ENCODE assay signal across 10 cellular contexts in genomic region chr20:33333616-33334015, GRCh38. TPM values are rescaled to one million over a fixed set of nuclear protein-coding genes. Genes with fewer than 3 reads are reported as not detected.
"Had no signal": no experiment of that assay in that cellular context is flagged by ENCODE, and none has a peak within 500 bp of the region (broad histone marks: within the 10 kb centered on the region; RNA-seq: fewer than 3 reads in every experiment).

No MANE protein-coding gene starts in this region.

- H3K27ac ChIP-seq: HL-60 had no signal

- H3K4me1 ChIP-seq: HAP-1 had no signal

- H3K27ac Mint-ChIP-seq: GM23338, HFFc6, IgD-negative memory B cell had no signal

- H3K36me3 ChIP-seq: HAP-1 had no signal

- H3K9me3 ChIP-seq: HAP-1 had no signal

- H3K9me3 Mint-ChIP-seq: GM23338, HFFc6 had no signal

- H2AFZ ChIP-seq: GM23338 had no signal

- ATAC-seq: GM23338, HCT116 had no signal

- DNase-seq: H7, HFFc6, KBM-7 had no signal

- H3K4me3 Mint-ChIP-seq: GM23338, HFFc6, IgD-negative memory B cell had no signal

- H3K4me3 ChIP-seq: GM23338, HAP-1 had no signal

- H3K4me2 ChIP-seq: GM23338 had no signal

RNA-seq across cellular contexts. Expression of gene BPIFB1, which starts 50.6 kb away (rescaled TPM):
- total RNA-seq: GM23338, H1, H7, HFFc6, HT1080 had no signal
- polyA plus RNA-seq: GM23338, H1, IgD-negative memory B cell had no signal
